2 cellular contexts compared by ENCODE assay signal in genomic region chr12:50924439-50925341, GRCh38.
TF ChIP-seq lines count a peak whose summit lies in the region.

No MANE protein-coding gene starts in this region.

TF ChIP-seq in SK-N-SH, 30 proteins besides CTCF, POLR2A, EP300 and RAD21 (continues in another document):
- TF ChIP-seq RCOR1 (IDR thresholded peaks at IDR 0.05; ENCODE audit: low read length) (peak; percentile 33; the same call in 1 of the 2 replicates), TCF12 (IDR thresholded peaks at IDR 0.05) (peak; percentile 33), EZH2phosphoT487 (IDR thresholded peaks at IDR 0.05; ENCODE audit: borderline replicate concordance, low read depth) (no peak), TAF1 (IDR thresholded peaks at IDR 0.05; ENCODE audit: borderline replicate concordance, low read depth, low read length) (peak; percentile 45; the same call in 1 of the 2 replicates), SIN3A (IDR thresholded peaks at IDR 0.05; ENCODE audit: borderline replicate concordance, low read depth, low read length) (no peak), MEF2A (IDR thresholded peaks at IDR 0.05; ENCODE audit: borderline replicate concordance, low read depth) (no peak), FOXM1 (IDR thresholded peaks at IDR 0.05; ENCODE audit: low read depth) (no peak), POLR2AphosphoS5 (IDR thresholded peaks at IDR 0.05; ENCODE audit: low read depth, low read length) (peak; percentile 40), YY1 (IDR thresholded peaks at IDR 0.05; ENCODE audit: low read depth) (no peak), MAX (IDR thresholded peaks at IDR 0.05; ENCODE audit: low read depth) (peak; percentile 20), FOXJ3 (CRISPR knock-in tag; IDR thresholded peaks at IDR 0.05) (no peak), TEAD4 (IDR thresholded peaks at IDR 0.05; ENCODE audit: borderline replicate concordance, insufficient read depth) (no peak), RXRA (IDR thresholded peaks at IDR 0.05; ENCODE audit: borderline replicate concordance, low read depth) (0 out of 2 replicates have a peak, but pooled peaks have one; percentile 23), ELF1 (IDR thresholded peaks at IDR 0.05) (no peak), NRF1 (IDR thresholded peaks at IDR 0.05; ENCODE audit: low read depth, low read length) (no peak), FOSL2 (IDR thresholded peaks at IDR 0.05; ENCODE audit: borderline replicate concordance, low read depth) (no peak), RFX5 (IDR thresholded peaks at IDR 0.05; ENCODE audit: low read length) (0 out of 2 replicates have a peak, but pooled peaks have one; percentile 5), NFIC (IDR thresholded peaks at IDR 0.05; ENCODE audit: borderline replicate concordance) (peak; percentile 88), CHD2 (IDR thresholded peaks at IDR 0.05; ENCODE audit: low read length, partially characterized antibody) (no peak), GABPA (IDR thresholded peaks at IDR 0.05; ENCODE audit: low read depth) (no peak), SMC3 (IDR thresholded peaks at IDR 0.05; ENCODE audit: low read depth, low read length) (no peak), JUND (IDR thresholded peaks at IDR 0.05) (no peak), REST (IDR thresholded peaks at IDR 0.05; ENCODE audit: low read depth, low read length) (no peak), MXI1 (IDR thresholded peaks at IDR 0.05; ENCODE audit: low read depth, low read length) (peak; percentile 56; the same call in 1 of the 2 replicates), GATA2 (CRISPR knock-in tag; IDR thresholded peaks at IDR 0.05) (no peak)
- TF ChIP-seq, protein P1, sequence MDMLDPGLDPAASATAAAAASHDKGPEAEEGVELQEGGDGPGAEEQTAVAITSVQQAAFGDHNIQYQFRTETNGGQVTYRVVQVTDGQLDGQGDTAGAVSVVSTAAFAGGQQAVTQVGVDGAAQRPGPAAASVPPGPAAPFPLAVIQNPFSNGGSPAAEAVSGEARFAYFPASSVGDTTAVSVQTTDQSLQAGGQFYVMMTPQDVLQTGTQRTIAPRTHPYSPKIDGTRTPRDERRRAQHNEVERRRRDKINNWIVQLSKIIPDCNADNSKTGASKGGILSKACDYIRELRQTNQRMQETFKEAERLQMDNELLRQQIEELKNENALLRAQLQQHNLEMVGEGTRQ (IDR thresholded peaks at IDR 0.05; ENCODE audit: borderline replicate concordance, low read depth, low read length): no peak
- TF ChIP-seq, protein P2, sequence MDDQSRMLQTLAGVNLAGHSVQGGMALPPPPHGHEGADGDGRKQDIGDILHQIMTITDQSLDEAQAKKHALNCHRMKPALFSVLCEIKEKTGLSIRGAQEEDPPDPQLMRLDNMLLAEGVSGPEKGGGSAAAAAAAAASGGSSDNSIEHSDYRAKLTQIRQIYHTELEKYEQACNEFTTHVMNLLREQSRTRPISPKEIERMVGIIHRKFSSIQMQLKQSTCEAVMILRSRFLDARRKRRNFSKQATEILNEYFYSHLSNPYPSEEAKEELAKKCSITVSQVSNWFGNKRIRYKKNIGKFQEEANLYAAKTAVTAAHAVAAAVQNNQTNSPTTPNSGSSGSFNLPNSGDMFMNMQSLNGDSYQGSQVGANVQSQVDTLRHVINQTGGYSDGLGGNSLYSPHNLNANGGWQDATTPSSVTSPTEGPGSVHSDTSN (IDR thresholded peaks at IDR 0.05): no peak
- TF ChIP-seq, protein P3, sequence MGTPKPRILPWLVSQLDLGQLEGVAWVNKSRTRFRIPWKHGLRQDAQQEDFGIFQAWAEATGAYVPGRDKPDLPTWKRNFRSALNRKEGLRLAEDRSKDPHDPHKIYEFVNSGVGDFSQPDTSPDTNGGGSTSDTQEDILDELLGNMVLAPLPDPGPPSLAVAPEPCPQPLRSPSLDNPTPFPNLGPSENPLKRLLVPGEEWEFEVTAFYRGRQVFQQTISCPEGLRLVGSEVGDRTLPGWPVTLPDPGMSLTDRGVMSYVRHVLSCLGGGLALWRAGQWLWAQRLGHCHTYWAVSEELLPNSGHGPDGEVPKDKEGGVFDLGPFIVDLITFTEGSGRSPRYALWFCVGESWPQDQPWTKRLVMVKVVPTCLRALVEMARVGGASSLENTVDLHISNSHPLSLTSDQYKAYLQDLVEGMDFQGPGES (IDR thresholded peaks at IDR 0.05; ENCODE audit: low read depth, low read length): no peak

TF ChIP-seq in HepG2, 621 proteins besides CTCF, POLR2A, EP300 and RAD21 (continues in another document):
- TF ChIP-seq ZSCAN21 (CRISPR knock-in tag; IDR thresholded peaks at IDR 0.05; ENCODE audit: borderline replicate concordance) (no peak), CBX5 (CRISPR knock-in tag; IDR thresholded peaks at IDR 0.05; ENCODE audit: borderline replicate concordance) (no peak; the same call in 1 of the 2 replicates), SAFB2 (CRISPR knock-in tag; IDR thresholded peaks at IDR 0.05; ENCODE audit: borderline replicate concordance, low read depth) (no peak), KDM3A (CRISPR knock-in tag; IDR thresholded peaks at IDR 0.05; ENCODE audit: low read depth) (no peak), ZNF20 (CRISPR knock-in tag; IDR thresholded peaks at IDR 0.05) (no peak), POLR2AphosphoS2 (IDR thresholded peaks at IDR 0.05; ENCODE audit: low read depth, low read length) (no peak), SOX5 (CRISPR knock-in tag; IDR thresholded peaks at IDR 0.05; ENCODE audit: borderline replicate concordance) (no peak), ZNF772 (CRISPR knock-in tag; IDR thresholded peaks at IDR 0.05) (no peak), AGO2 (optimal IDR thresholded peaks at IDR 0.05; ENCODE audit: low read depth, low read length) (no peak), NFIC (IDR thresholded peaks at IDR 0.05; ENCODE audit: low read length) (no peak; the same call in 1 of the 2 replicates), ZSCAN29 (CRISPR knock-in tag; conservative IDR thresholded peaks at IDR 0.05) (0 out of 2 replicates have a peak, but pooled peaks have one; percentile 19), TARDBP (CRISPR knock-in tag; IDR thresholded peaks at IDR 0.05) (no peak), SP4 (CRISPR knock-in tag; IDR thresholded peaks at IDR 0.05) (no peak), ZNF136 (CRISPR knock-in tag; IDR thresholded peaks at IDR 0.05; ENCODE audit: low read depth) (no peak), ZSCAN9 (CRISPR knock-in tag; IDR thresholded peaks at IDR 0.05; ENCODE audit: borderline replicate concordance) (no peak), HOXA9 (CRISPR knock-in tag; IDR thresholded peaks at IDR 0.05; ENCODE audit: borderline replicate concordance) (no peak), SAP130 (CRISPR knock-in tag; IDR thresholded peaks at IDR 0.05; ENCODE audit: low read depth) (peak; percentile 56), HNRNPLL (IDR thresholded peaks at IDR 0.05; ENCODE audit: low read depth, low read length, poor library complexity, severe bottlenecking) (no peak), RBAK (CRISPR knock-in tag; IDR thresholded peaks at IDR 0.05) (no peak), PRMT3 (CRISPR knock-in tag; IDR thresholded peaks at IDR 0.05; ENCODE audit: borderline replicate concordance, low read depth) (no peak), REST (IDR thresholded peaks at IDR 0.05; ENCODE audit: borderline replicate concordance in 1 of 2, low read depth in 1 of 2, low read length in 2 of 2) (no peak), GZF1 (CRISPR knock-in tag; IDR thresholded peaks at IDR 0.05) (no peak), ZNF34 (CRISPR knock-in tag; IDR thresholded peaks at IDR 0.05; ENCODE audit: borderline replicate concordance) (no peak), KDM6A (CRISPR knock-in tag; IDR thresholded peaks at IDR 0.05; ENCODE audit: low read depth) (no peak), TBX3 (IDR thresholded peaks at IDR 0.05; ENCODE audit: borderline replicate concordance) (no peak), NR1H2 (CRISPR knock-in tag; IDR thresholded peaks at IDR 0.05; ENCODE audit: borderline replicate concordance, low read depth) (no peak), ZNF264 (CRISPR knock-in tag; IDR thresholded peaks at IDR 0.05) (no peak), HDAC2 (CRISPR knock-in tag; IDR thresholded peaks at IDR 0.05) (peak; percentile 33; the same call in 1 of the 2 replicates), ZBTB33 (CRISPR knock-in tag; IDR thresholded peaks at IDR 0.05) (no peak), NR2F1 (CRISPR knock-in tag; IDR thresholded peaks at IDR 0.05) (0 out of 4 replicates have a peak, but pooled peaks of 1 of the 2 experiments have one; percentile 26), JDP2 (CRISPR knock-in tag; IDR thresholded peaks at IDR 0.05; ENCODE audit: borderline replicate concordance) (no peak), MEIS2 (CRISPR knock-in tag; IDR thresholded peaks at IDR 0.05) (no peak), ZNF230 (CRISPR knock-in tag; IDR thresholded peaks at IDR 0.05) (no peak), ZNF441 (CRISPR knock-in tag; IDR thresholded peaks at IDR 0.05; ENCODE audit: borderline replicate concordance) (no peak)
- TF ChIP-seq, protein P4, sequence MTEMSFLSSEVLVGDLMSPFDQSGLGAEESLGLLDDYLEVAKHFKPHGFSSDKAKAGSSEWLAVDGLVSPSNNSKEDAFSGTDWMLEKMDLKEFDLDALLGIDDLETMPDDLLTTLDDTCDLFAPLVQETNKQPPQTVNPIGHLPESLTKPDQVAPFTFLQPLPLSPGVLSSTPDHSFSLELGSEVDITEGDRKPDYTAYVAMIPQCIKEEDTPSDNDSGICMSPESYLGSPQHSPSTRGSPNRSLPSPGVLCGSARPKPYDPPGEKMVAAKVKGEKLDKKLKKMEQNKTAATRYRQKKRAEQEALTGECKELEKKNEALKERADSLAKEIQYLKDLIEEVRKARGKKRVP (CRISPR knock-in tag; IDR thresholded peaks at IDR 0.05): no peak; a peak in 1 of 4 replicates
- TF ChIP-seq, protein P5, sequence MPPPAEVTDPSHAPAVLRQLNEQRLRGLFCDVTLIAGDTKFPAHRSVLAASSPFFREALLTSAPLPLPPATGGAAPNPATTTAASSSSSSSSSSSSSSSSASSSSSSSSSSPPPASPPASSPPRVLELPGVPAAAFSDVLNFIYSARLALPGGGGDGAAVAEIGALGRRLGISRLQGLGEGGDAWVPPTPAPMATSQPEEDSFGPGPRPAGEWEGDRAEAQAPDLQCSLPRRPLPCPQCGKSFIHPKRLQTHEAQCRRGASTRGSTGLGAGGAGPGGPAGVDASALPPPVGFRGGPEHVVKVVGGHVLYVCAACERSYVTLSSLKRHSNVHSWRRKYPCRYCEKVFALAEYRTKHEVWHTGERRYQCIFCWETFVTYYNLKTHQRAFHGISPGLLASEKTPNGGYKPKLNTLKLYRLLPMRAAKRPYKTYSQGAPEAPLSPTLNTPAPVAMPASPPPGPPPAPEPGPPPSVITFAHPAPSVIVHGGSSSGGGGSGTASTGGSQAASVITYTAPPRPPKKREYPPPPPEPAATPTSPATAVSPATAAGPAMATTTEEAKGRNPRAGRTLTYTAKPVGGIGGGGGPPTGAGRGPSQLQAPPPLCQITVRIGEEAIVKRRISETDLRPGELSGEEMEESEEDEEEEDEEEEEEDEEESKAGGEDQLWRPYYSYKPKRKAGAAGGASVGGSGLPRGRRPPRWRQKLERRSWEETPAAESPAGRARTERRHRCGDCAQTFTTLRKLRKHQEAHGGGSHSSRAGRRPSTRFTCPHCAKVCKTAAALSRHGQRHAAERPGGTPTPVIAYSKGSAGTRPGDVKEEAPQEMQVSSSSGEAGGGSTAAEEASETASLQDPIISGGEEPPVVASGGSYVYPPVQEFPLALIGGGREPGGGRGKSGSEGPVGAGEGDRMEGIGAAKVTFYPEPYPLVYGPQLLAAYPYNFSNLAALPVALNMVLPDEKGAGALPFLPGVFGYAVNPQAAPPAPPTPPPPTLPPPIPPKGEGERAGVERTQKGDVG (CRISPR knock-in tag; IDR thresholded peaks at IDR 0.05; ENCODE audit: borderline replicate concordance): no peak
- TF ChIP-seq, protein P6, sequence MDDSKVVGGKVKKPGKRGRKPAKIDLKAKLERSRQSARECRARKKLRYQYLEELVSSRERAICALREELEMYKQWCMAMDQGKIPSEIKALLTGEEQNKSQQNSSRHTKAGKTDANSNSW (CRISPR knock-in tag; IDR thresholded peaks at IDR 0.05; ENCODE audit: borderline replicate concordance): no peak
- TF ChIP-seq, protein P7, sequence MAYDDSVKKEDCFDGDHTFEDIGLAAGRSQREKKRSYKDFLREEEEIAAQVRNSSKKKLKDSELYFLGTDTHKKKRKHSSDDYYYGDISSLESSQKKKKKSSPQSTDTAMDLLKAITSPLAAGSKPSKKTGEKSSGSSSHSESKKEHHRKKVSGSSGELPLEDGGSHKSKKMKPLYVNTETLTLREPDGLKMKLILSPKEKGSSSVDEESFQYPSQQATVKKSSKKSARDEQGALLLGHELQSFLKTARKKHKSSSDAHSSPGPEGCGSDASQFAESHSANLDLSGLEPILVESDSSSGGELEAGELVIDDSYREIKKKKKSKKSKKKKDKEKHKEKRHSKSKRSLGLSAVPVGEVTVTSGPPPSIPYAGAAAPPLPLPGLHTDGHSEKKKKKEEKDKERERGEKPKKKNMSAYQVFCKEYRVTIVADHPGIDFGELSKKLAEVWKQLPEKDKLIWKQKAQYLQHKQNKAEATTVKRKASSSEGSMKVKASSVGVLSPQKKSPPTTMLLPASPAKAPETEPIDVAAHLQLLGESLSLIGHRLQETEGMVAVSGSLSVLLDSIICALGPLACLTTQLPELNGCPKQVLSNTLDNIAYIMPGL (CRISPR knock-in tag; IDR thresholded peaks at IDR 0.05; ENCODE audit: borderline replicate concordance in 1 of 2, low read depth in 1 of 2): peak; percentile 35 to 50; a peak in 1 of 4 replicates
